In genomic region chr4:127799711-127800110, GRCh38 we compare ENCODE assay signal across 27 cellular contexts. TPM values are rescaled to one million over a fixed set of nuclear protein-coding genes. Genes with fewer than 3 reads are reported as not detected.
"Had no signal": no experiment of that assay in that cellular context is flagged by ENCODE, and none has a peak within 500 bp of the region (broad histone marks: within the 10 kb centered on the region; RNA-seq: fewer than 3 reads in every experiment).

No MANE protein-coding gene starts in this region.

- ATAC-seq: naive thymus-derived CD8-positive, alpha-beta T cell; natural killer cell treated with Interleukin-12 subunit alpha and Interleukin-12 subunit beta and Interleukin-15 and Interleukin-18, amount 100 ng/mL, for 72 hours; psoas muscle; right cardiac atrium; right lobe of liver; stimulated activated effector memory CD8-positive, alpha-beta T cell treated with anti-CD3 and anti-CD28 coated beads, Interleukin-12 subunit alpha, Interleukin-12 subunit beta, amount 100 ng/mL, for 72 hours; stimulated activated naive B cell treated with anti-CD40 and anti-IgM and Interleukin-4, amounts not matched to agents 10 μg/mL and 1 μg/mL and 100 μg/mL, for 72 hours had no signal

- FAIRE-seq: urothelium cell line had no signal

- H3K27me3 ChIP-seq: neutrophil, right lobe of liver, sigmoid colon, stomach, thyroid gland, tibial nerve, upper lobe of left lung, vagina had no signal

- H3K4me1 ChIP-seq: parathyroid adenoma, right lobe of liver, sigmoid colon, stomach, tibial nerve, upper lobe of left lung, vagina had no signal

- H3K27ac ChIP-seq: neutrophil, parathyroid adenoma, psoas muscle, right lobe of liver, sigmoid colon, stomach, thoracic aorta, thyroid gland, tibial nerve, upper lobe of left lung, vagina had no signal

- H3K9me3 ChIP-seq: neutrophil, psoas muscle, right lobe of liver, sigmoid colon, stomach, thoracic aorta, thyroid gland, tibial nerve, upper lobe of left lung, vagina had no signal

- DNase-seq: naive thymus-derived CD8-positive, alpha-beta T cell; nephron progenitor cell; nucleus accumbens; posterior cingulate gyrus; psoas muscle; right cardiac atrium; right lobe of liver; sigmoid colon; small intestine; stimulated activated CD4-positive, alpha-beta T cell treated with anti-CD3 and anti-CD28 coated beads, Interleukin-15, amount 100 ng/mL, for 24 hours; stimulated activated CD4-positive, alpha-beta T cell treated with anti-CD3 and anti-CD28 coated beads, Interleukin-2, amount 100 ng/mL, for 24 hours; stimulated activated CD4-positive, alpha-beta T cell treated with anti-CD3 and anti-CD28 coated beads, Interleukin-2, amount 100 ng/mL, for 48 hours; stimulated activated CD4-positive, alpha-beta T cell treated with anti-CD3 and anti-CD28 coated beads, Interleukin-4, amount 100 ng/mL, for 24 hours; stimulated activated naive B cell treated with anti-CD40 and anti-IgM and Interleukin-4, amounts not matched to agents 10 μg/mL and 1 μg/mL and 100 μg/mL, for 72 hours; stimulated activated naive CD4-positive, alpha-beta T cell treated with Interleukin-2 at 50 U/mL for 16 hours; stomach; thyroid gland; trophoblast cell; upper lobe of left lung had no signal

- H3K4me3 ChIP-seq: psoas muscle, right lobe of liver, sigmoid colon, stomach, thoracic aorta, thyroid gland, tibial nerve, upper lobe of left lung, vagina had no signal

- H3K9ac ChIP-seq: parathyroid adenoma had no signal

- H3K36me3 ChIP-seq: neutrophil, thyroid gland, upper lobe of left lung, vagina had no signal

- H3K79me2 ChIP-seq: parathyroid adenoma had no signal

- H2AFZ ChIP-seq: parathyroid adenoma had no signal

RNA-seq across cellular contexts. Expression of gene HSPA4L, which starts 17.6 kb away (rescaled TPM):
- total RNA-seq: naive thymus-derived CD8-positive, alpha-beta T cell had no signal
